Comparison of ENCODE assay signal across 8 cellular contexts in the genomic region with DNA sequence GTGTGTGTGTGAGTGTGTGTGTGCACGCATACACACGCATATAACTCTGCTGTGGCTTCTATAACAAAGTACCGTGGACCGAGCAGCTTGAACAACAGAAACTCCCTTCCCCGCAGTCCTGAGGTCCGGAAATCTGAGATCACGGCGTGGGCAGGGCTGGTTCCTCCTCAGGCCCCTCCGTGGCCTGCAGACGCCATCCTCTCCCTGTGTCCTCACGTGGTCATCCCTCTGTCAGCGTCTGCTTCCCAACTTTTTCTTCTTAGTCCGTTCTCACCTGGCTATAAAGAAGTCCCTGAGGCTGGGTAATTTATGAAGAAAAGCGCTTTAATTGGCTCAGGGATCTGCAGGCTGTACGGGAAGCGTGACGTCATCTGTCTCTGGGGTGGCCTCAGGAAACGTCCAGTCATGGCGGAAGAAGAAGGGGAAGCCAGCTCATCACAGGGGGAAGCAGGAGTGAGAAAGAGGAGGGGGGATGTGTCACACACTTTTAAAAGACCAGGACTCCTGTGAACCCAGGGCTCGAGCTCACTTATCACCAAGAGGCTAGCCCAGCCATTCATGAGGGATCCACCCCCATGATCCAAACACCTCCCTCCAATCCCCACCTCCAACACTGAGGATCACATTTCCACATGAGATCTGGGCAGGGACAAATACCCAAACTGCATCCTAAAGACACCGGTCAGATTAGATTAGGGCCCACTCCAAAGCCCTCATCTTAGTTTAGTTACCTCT.
DNase-seq lines count a peak whose midpoint lies in the region; ATAC-seq and TF ChIP-seq lines count a peak whose summit lies in the region.

No MANE protein-coding gene starts in this region.

- no peaks in the 10 kb centered on the region for H3K36me3 ChIP-seq in heart right ventricle
- H3K36me3 ChIP-seq in spleen, result no peaks in the 10 kb centered on the region

- H3K4me3 ChIP-seq in heart right ventricle, result peak overlapping the region in 9 of 10 donors; percentile 12 to 54 (median 39)
- peak overlapping the region in 6 of 8 donors; percentile 26 to 70 (median 36) for H3K4me3 ChIP-seq in spleen

- intact Hi-C loops in heart right ventricle (cut with DNase I) (loop anchor here in 6 of 10 donors (2.0 to 10.0 kb wide), 4 partner anchors 48 to 92 kb away; a partner anchor contains a TSS), spleen (cut with DNase I; ENCODE audit: low total_unique reads) (loop anchor here (5.0 kb wide), 2 partner anchors 91 to 279 kb away; a partner anchor contains a TSS)

- no peak for TF ChIP-seq CTCF in GM13977 (IDR thresholded peaks at IDR 0.05; ENCODE audit: extremely low read depth, insufficient read depth, missing control alignments)
- TF ChIP-seq CTCF in heart right ventricle (IDR thresholded peaks at IDR 0.05), result no peak
- no peak for TF ChIP-seq CTCF in spleen (IDR thresholded peaks at IDR 0.05 in 8 of 11, conservative IDR thresholded peaks at IDR 0.05 in 3 of 11)

- TF ChIP-seq POLR2A in spleen (IDR thresholded peaks at IDR 0.05), result no peak

- H3K4me1 ChIP-seq in heart right ventricle, result peaks cover 0 to 28% (median 11%) of the 10 kb centered on the region in 9 donors
- H3K4me1 ChIP-seq in spleen, result peaks cover 0 to 30% (median 15%) of the 10 kb centered on the region in 6 donors

- in situ Hi-C loops in GM13977 (cut with MboI; ENCODE audit: low pct_unique_long_range_greater_than_20kb, low sequenced_read_pairs, unreplicated experiment), result no loop called here

- 37 to 39% methylated on average over 21 of the region's 21 CpGs for WGBS in heart right ventricle, 2 donors
- 6 to 27% (median 15%) methylated on average over 21 of the region's 21 CpGs for WGBS in spleen, 5 donors

- H3K27me3 ChIP-seq in heart right ventricle, result peaks cover 0 to 28% (median 9%) of the 10 kb centered on the region in 7 donors
- H3K27me3 ChIP-seq in spleen (replicated peaks in 1 of 7), result no peaks in the 10 kb centered on the region

- H3K27ac ChIP-seq in heart right ventricle (peak overlapping the region; percentile 59 to 94 (median 84)), spleen (peak overlapping the region; percentile 27 to 97 (median 90))

- ATAC-seq in HG02763 (IDR thresholded peaks at IDR 0.05; ENCODE audit: unreplicated experiment), result peak; percentile 38
- ATAC-seq in heart right ventricle, result peak; percentile 68 to 90 (median 82)

- no peaks in the 10 kb centered on the region for H3K9me3 ChIP-seq in heart right ventricle
- no peaks in the 10 kb centered on the region for H3K9me3 ChIP-seq in spleen

- DNase-seq in GM13977 (ENCODE audit: low spot score) (peak; percentile 72), RKO (ENCODE audit: low spot score) (peak; percentile 96), heart right ventricle (peak; percentile 58 to 89), spleen (peak; percentile 93), NCI-H2081 treated with DMSO at 0.1 percent for 48 hours (lab: John Stamatoyannopoulos, UW) (no peak), NCI-H1048 (lab: John Stamatoyannopoulos, UW) (no peak)
- peak; percentile 89 for DNase-seq in activated effector memory CD4-positive, alpha-beta T cell treated with anti-CD3 and anti-CD28 coated beads, Interleukin-2, amount 50 U/mL, for 16 hours

Comparison
In these comparisons a context has a peak if more than half of its experiments do, and no peak if none do; other contexts are left out.
1. DNase-seq: peak in GM13977 (single experiment), RKO (single experiment), activated effector memory CD4-positive, alpha-beta T cell treated with anti-CD3 and anti-CD28 coated beads, Interleukin-2, amount 50 U/mL, for 16 hours (single experiment), heart right ventricle (2 of 2) and spleen (single experiment); none in NCI-H2081 treated with DMSO at 0.1 percent for 48 hours (single experiment) and NCI-H1048 (single experiment).